In the genomic region with DNA sequence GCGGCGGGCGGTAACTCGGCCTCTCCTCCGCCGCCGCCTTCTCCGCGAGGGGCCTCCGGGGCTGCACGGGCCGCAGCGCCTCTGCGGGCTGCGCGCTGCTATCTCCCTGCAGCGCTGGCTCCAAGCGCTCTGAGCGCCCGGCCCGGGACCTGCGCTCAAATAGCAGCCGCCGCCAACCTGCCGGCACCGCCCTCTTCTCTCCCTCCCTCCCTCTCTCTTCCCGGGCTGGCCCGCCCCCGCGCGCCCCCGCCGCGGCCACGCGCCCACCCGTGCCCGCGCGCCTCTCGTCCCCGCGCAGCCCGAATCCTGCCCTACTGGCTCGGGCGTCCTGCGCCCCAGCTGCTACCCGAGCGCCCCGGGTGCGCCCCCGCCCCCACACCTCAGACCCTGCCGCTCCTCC, we compare ENCODE assay signal across 8 cellular contexts. TPM values are rescaled to one million over a fixed set of nuclear protein-coding genes. Genes with fewer than 3 reads are reported as not detected.
DNase-seq lines count a peak whose midpoint lies in the region; ATAC-seq and TF ChIP-seq lines count a peak whose summit lies in the region.

A gene (minus strand): TSS at position 131 of the 400 bp plus-strand sequence. CDS start 211 bp downstream, outside the sequence.

- H4K20me1 ChIP-seq in H9 (ENCODE audit: control insufficient read depth, insufficient read depth, insufficient read length): no peaks in the 10 kb centered on the region
- H4K20me1 ChIP-seq in hepatocyte (ENCODE audit: insufficient read depth, poor library complexity, severe bottlenecking): no peaks in the 10 kb centered on the region

- peaks cover 0 to 2% (median 0%) of the 10 kb centered on the region in 3 experiments; a peak in 3 of 7 replicates for H3K36me3 Mint-ChIP-seq in H9 (ENCODE audit: insufficient read depth in 1 of 3, low read depth in 3 of 3)

- H2AFZ ChIP-seq in H9 (ENCODE audit: low read length) (no peak within 1 kb of the TSS), hepatocyte (no peak within 1 kb of the TSS)

- TF ChIP-seq EP300 in sigmoid colon (IDR thresholded peaks at IDR 0.05): no peak

- H3K9me3 Mint-ChIP-seq in H9: no peaks in the 10 kb centered on the region

- H2BK120ac ChIP-seq in H9 (ENCODE audit: low read depth, low read length, poor library complexity, severe bottlenecking): no peak within 1 kb of the TSS

- no peak within 1 kb of the TSS for H3T11ph ChIP-seq in H9 (ENCODE audit: low read length)

- ATAC-seq in aorta (ENCODE audit: low FRiP score): peak; percentile 76
- no peak for ATAC-seq in GM19023 (IDR thresholded peaks at IDR 0.05; ENCODE audit: unreplicated experiment)
- ATAC-seq in GM19397 (IDR thresholded peaks at IDR 0.05; ENCODE audit: unreplicated experiment): no peak

- no peak within 1 kb of the TSS for H2BK20ac ChIP-seq in H9 (ENCODE audit: low read depth, low read length, poor library complexity, severe bottlenecking)

- H3K4me3 ChIP-seq in Peyer's patch (peak within 1 kb of the TSS; percentile 44 to 67 (median 66)), hepatocyte (peak within 1 kb of the TSS; percentile 67), sigmoid colon (peak within 1 kb of the TSS; percentile 24 to 65 (median 58)), aorta (ENCODE audit: low read length in 2 of 2) (peak within 1 kb of the TSS; percentile 24 to 58)

- H3K4me3 Mint-ChIP-seq in H9: peak within 1 kb of the TSS; percentile 69 to 78

- H4K5ac ChIP-seq in H9 (ENCODE audit: insufficient read length, low read depth, low read length): no peak within 1 kb of the TSS

- TF ChIP-seq CTCF in H9 (conservative IDR thresholded peaks at IDR 0.05) (no peak), Peyer's patch (IDR thresholded peaks at IDR 0.05) (no peak), hepatocyte (IDR thresholded peaks at IDR 0.05; ENCODE audit: poor library complexity) (no peak), sigmoid colon (IDR thresholded peaks at IDR 0.05) (no peak)

- H3K27ac ChIP-seq in H9 (ENCODE audit: insufficient read length, low read depth, low read length) (no peak within 1 kb of the TSS), Peyer's patch (peak within 1 kb of the TSS in 3 of 4 donors; percentile 39 to 57 (median 56)), hepatocyte (peak within 1 kb of the TSS; percentile 27), sigmoid colon (peak within 1 kb of the TSS; percentile 58 to 69 (median 66)), aorta (ENCODE audit: low read depth in 1 of 2, low read length in 2 of 2) (no peak within 1 kb of the TSS)

- peaks cover 20% of the 10 kb centered on the region in 2 experiments for H3K4me1 Mint-ChIP-seq in H9

- H4K91ac ChIP-seq in H9 (ENCODE audit: insufficient read length, low read depth, low read length): no peak within 1 kb of the TSS

- H3K27ac Mint-ChIP-seq in H9: 0 out of 7 replicates have a peak within 1 kb of the TSS, but pooled peaks of 1 of the 3 experiments have one; percentile 27

- no CpG with 5 or more reads among the region's 53 CpGs for WGBS in H9 (ENCODE audit: extremely low coverage, insufficient read length, low lambda C conversion rate)
- WGBS in hepatocyte (ENCODE audit: low lambda C conversion rate, missing lambda C conversion rate): no CpG with 5 or more reads among the region's 53 CpGs
- 1% methylated on average over 53 of the region's 53 CpGs for WGBS in sigmoid colon, 2 donors
- 1% methylated on average over 24 to 53 of the region's 53 CpGs for WGBS in aorta, 2 donors

- H3K79me2 ChIP-seq in H9 (ENCODE audit: insufficient read depth, low read length) (no peaks in the 10 kb centered on the region), hepatocyte (no peaks in the 10 kb centered on the region)

- no peak within 1 kb of the TSS for H2BK12ac ChIP-seq in H9 (ENCODE audit: insufficient read length, low read depth, low read length)

- H2BK15ac ChIP-seq in H9 (ENCODE audit: low read depth, low read length): no peak within 1 kb of the TSS

- H3K9ac ChIP-seq in H9 (ENCODE audit: extremely low read depth, insufficient read length, low read length): no peak within 1 kb of the TSS

- no peak within 1 kb of the TSS for H4K8ac ChIP-seq in H9 (replicated peaks; ENCODE audit: insufficient read length, low read depth, low read length)

- H3K9me2 ChIP-seq in hepatocyte (replicated peaks; ENCODE audit: insufficient read depth): no peaks in the 10 kb centered on the region

- H3K27me3 Mint-ChIP-seq in H9 (ENCODE audit: low read depth): peaks cover 58% of the 10 kb centered on the region

- no peak for TF ChIP-seq POLR2A in Peyer's patch (IDR thresholded peaks at IDR 0.05)
- no peak for TF ChIP-seq POLR2A in sigmoid colon (IDR thresholded peaks at IDR 0.05)

- no peak within 1 kb of the TSS for H2AK5ac ChIP-seq in H9 (ENCODE audit: insufficient read length, low read length)

- no peak within 1 kb of the TSS for H3K18ac ChIP-seq in H9 (ENCODE audit: insufficient read length, low read depth, low read length)

- H3K27me3 ChIP-seq in H9 (ENCODE audit: insufficient read depth, low read length) (peaks cover 22% of the 10 kb centered on the region; the same call in 1 of the 2 replicates), Peyer's patch (peaks cover 0 to 4% of the 10 kb centered on the region in 2 donors), hepatocyte (peaks cover 49% of the 10 kb centered on the region), sigmoid colon (peaks cover 4 to 39% (median 7%) of the 10 kb centered on the region in 3 donors), aorta (ENCODE audit: control insufficient read depth in 1 of 2, insufficient read depth in 2 of 2, low read length in 1 of 2) (no peaks in the 10 kb centered on the region)

- H3K79me1 ChIP-seq in H9 (ENCODE audit: insufficient read depth, low read depth, low read length, poor library complexity, severe bottlenecking): no peaks in the 10 kb centered on the region

- no peak within 1 kb of the TSS for H3K56ac ChIP-seq in H9 (ENCODE audit: insufficient read length, low read depth, low read length)

- H3K23me2 ChIP-seq in H9 (ENCODE audit: insufficient read length, low read depth, low read length, poor library complexity, severe bottlenecking): peaks cover 11% of the 10 kb centered on the region

- H3K36me3 ChIP-seq in Peyer's patch: no peaks in the 10 kb centered on the region
- no peaks in the 10 kb centered on the region for H3K36me3 ChIP-seq in hepatocyte (replicated peaks; ENCODE audit: insufficient read depth, low read depth)
- no peaks in the 10 kb centered on the region for H3K36me3 ChIP-seq in sigmoid colon
- no peaks in the 10 kb centered on the region for H3K36me3 ChIP-seq in aorta (ENCODE audit: control insufficient read depth in 1 of 2, insufficient read depth in 2 of 2, low read length in 1 of 2)

- peak; percentile 71 for DNase-seq in H9
- DNase-seq in Peyer's patch: peak; percentile 52 to 78 (median 73)
- peak; percentile 59 for DNase-seq in activated naive CD4-positive, alpha-beta T cell treated with anti-CD3 and anti-CD28 coated beads, Interleukin-2, amount 50 U/mL, for 16 hours
- DNase-seq in hepatocyte (ENCODE audit: low spot score): peak; percentile 80
- peak; percentile 84 for DNase-seq in sigmoid colon
- peak; percentile 68 to 89 for DNase-seq in aorta

- no peak within 1 kb of the TSS for H3K23ac ChIP-seq in H9 (ENCODE audit: insufficient read length, low read depth, low read length)

- H3K9me3 ChIP-seq in H9 (ENCODE audit: control insufficient read depth, low read depth, low read length) (no peaks in the 10 kb centered on the region), Peyer's patch (no peaks in the 10 kb centered on the region), hepatocyte (ENCODE audit: low read depth) (no peaks in the 10 kb centered on the region), sigmoid colon (no peaks in the 10 kb centered on the region), aorta (ENCODE audit: control insufficient read depth, low read length) (no peaks in the 10 kb centered on the region)

- intact Hi-C loops in sigmoid colon (cut with DNase I) (no loop called here), aorta (cut with DNase I) (no loop called here)

- no peaks in the 10 kb centered on the region for H3K4me1 ChIP-seq in H9 (ENCODE audit: insufficient read depth, low read length)
- peaks cover 0 to 16% (median 5%) of the 10 kb centered on the region in 4 donors for H3K4me1 ChIP-seq in Peyer's patch
- peaks cover 7% of the 10 kb centered on the region for H3K4me1 ChIP-seq in hepatocyte (ENCODE audit: insufficient read depth)
- H3K4me1 ChIP-seq in sigmoid colon: peaks cover 0 to 17% (median 11%) of the 10 kb centered on the region in 4 donors
- H3K4me1 ChIP-seq in aorta (ENCODE audit: control insufficient read depth in 1 of 2, insufficient read depth in 2 of 2, low read length in 2 of 2): no peaks in the 10 kb centered on the region

- H3K14ac ChIP-seq in H9 (ENCODE audit: insufficient read depth, low read length): no peak within 1 kb of the TSS; the same call in 1 of the 2 replicates

- H3K4me2 ChIP-seq in H9 (ENCODE audit: insufficient read depth, insufficient read length, low read length): peak within 1 kb of the TSS; percentile 81
- H3K4me2 ChIP-seq in hepatocyte: peak within 1 kb of the TSS; percentile 98

- H2BK5ac ChIP-seq in H9 (ENCODE audit: insufficient read length, low read length): no peak within 1 kb of the TSS

- H3K4ac ChIP-seq in H9 (ENCODE audit: low read depth, low read length): no peak within 1 kb of the TSS

RNA-seq across cellular contexts. Expression of the gene that starts here (rescaled TPM):
- total RNA-seq in H9 (2021) (27.7 and 28.1 TPM in 2 replicates), Peyer's patch (1 to 10 TPM in 3 of 4 donors, under 1 TPM in 1; 0.88 to 5.8 (median 1.2) TPM), hepatocyte (0.87 and 1.2 TPM in 2 replicates), sigmoid colon (1 to 10 TPM in 3 of 4 donors, under 1 TPM in 1; 0.49 to 1.7 (median 1.3) TPM), aorta (1 to 10 TPM; 2.7 to 3.2 TPM)
- polyA plus RNA-seq in hepatocyte (1.4 and 1.5 TPM in 2 replicates), sigmoid colon (1 to 10 TPM in 1 of 3 donors, under 1 TPM in 1, not detected in 1; 0.60 to 1.2 TPM), aorta (1 to 10 TPM in 1 of 2 donors, under 1 TPM in 1; 0.75 to 1.7 TPM)

Comparison
In these comparisons a context has a peak if more than half of its experiments do, and no peak if none do; other contexts are left out.
1. H3K27ac ChIP-seq: peak in Peyer's patch (3 of 4), hepatocyte (single experiment) and sigmoid colon (4 of 4); none in H9 (single experiment) and aorta (0 of 2).
2. Peak in every context shown above with its lines, with median percentiles within 50 percentile points of each other: DNase-seq and H3K4me3 ChIP-seq.